Comparison of ENCODE assay signal across 35 cellular contexts in genomic region chrX:139134316-139134715, GRCh38.
"Had no signal": no experiment of that assay in that cellular context is flagged by ENCODE, and none has a peak within 500 bp of the region (broad histone marks: within the 10 kb centered on the region; RNA-seq: fewer than 3 reads in every experiment).

No MANE protein-coding gene starts in this region.

- DNase-seq: Karpas-422, Kasumi-1, MG63, MM.1S, MV-4-11, NCI-H1048, NCI-H1092, NCI-H1092 treated with DMSO at 0.1 percent for 48 hours, NCI-H1105, NCI-H1105 treated with DMSO at 0.1 percent for 48 hours, NCI-H1417, NCI-H1417 treated with DMSO at 0.1 percent for 48 hours, NCI-H1436, NCI-H1436 treated with DMSO at 0.1 percent for 48 hours, NCI-H146, NCI-H1694, NCI-H1694 treated with DMSO at 0.1 percent for 48 hours, NCI-H187, NCI-H187 treated with DMSO at 0.1 percent for 48 hours, NCI-H1930, NCI-H2029, NCI-H2029 treated with DMSO at 0.1 percent for 48 hours, NCI-H2081, NCI-H2081 treated with DMSO at 0.1 percent for 48 hours, NCI-H2107, NCI-H2171, NCI-H2171 treated with DMSO at 0.1 percent for 48 hours, NCI-H2227 treated with DMSO at 0.1 percent for 48 hours, NCI-H226, NCI-H345, NCI-H446, NCI-H446 treated with DMSO at 0.1 percent for 48 hours, NCI-H510A, NCI-H510A treated with DMSO at 0.1 percent for 48 hours, NCI-H524 had no signal

- H3K4me3 ChIP-seq: MG63 had no signal

- H3K36me3 ChIP-seq: MG63 had no signal

- H3K9me3 ChIP-seq: MG63 had no signal

- H3K27me3 ChIP-seq: MG63 had no signal
